9 cellular contexts compared by ENCODE assay signal in the genomic region with DNA sequence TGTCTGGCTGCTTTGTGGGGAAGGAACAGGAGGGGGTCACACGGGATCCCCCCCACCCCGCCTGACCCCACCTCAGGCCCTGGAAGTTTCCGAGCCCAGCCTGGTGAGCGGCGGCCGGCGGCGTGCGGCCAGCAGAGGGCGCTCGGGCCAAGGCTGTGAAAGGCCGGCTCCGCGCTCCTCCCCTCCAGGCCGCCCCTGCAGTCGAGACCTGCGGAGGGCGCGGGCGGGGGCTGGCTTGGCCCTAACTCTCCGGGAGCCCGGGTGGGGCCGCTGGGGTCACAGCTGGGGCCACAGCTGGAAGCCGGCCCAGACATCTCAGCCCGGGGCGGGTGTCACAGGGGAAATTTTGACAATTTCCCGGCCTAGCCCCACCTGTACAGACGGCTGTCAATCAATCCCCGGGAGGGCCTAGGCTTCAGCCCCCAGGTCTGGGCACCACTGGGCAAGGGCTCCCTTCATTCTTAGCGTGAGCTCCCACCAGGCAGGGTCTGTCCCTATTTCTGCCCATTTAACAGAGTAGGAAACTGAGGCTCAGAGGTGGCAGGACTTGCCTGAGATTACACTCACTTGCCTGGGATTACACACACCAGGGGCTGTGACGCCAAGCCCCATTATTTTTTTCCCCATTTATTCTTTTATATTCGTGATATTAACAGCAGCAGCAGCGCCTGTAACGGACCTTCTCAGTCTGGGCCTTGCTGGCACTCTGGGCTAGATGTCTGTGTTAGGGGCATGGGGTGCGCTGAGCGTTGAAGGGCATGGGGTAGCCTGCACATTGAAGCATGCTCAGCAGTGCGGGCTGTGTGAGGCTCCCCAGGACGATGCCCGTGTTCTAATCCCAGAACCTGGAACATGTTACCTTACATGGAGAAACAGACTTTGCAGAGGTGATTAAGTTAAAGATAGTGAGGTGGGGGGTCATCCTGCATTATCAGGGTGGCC. TPM values are rescaled to one million over a fixed set of nuclear protein-coding genes. Genes with fewer than 3 reads are reported as not detected.
DNase-seq lines count a peak whose midpoint lies in the region; ATAC-seq, FAIRE-seq and TF ChIP-seq lines count a peak whose summit lies in the region.
"Had no signal": no experiment of that assay in that cellular context is flagged by ENCODE, and none has a peak within 500 bp of the region (broad histone marks: within the 10 kb centered on the region; RNA-seq: fewer than 3 reads in every experiment).

No MANE protein-coding gene starts in this region.

- no peaks in the 10 kb centered on the region for H3K36me3 Mint-ChIP-seq in activated CD4-positive, alpha-beta memory T cell treated with anti-CD3 and anti-CD28 coated beads for 36 hours
- no peaks in the 10 kb centered on the region for H3K36me3 Mint-ChIP-seq in memory B cell

- DNase-seq in COLO829 (ENCODE audit: low spot score) (peak; percentile 52), H54 (ENCODE audit: insufficient read length, low spot score) (peak; percentile 71), NCI-H345 treated with DMSO at 0.1 percent for 48 hours (lab: John Stamatoyannopoulos, UW; ENCODE audit: unreplicated experiment) (peak; percentile 17), ecto neural progenitor cell (ENCODE audit: low spot score) (peak; percentile 88), memory B cell (ENCODE audit: low spot score in 2 of 2) (peak; percentile 78 to 92), NCI-H2107 (lab: John Stamatoyannopoulos, UW) (no peak)
- peak; percentile 75 for DNase-seq in activated CD4-positive, alpha-beta memory T cell treated with anti-CD3 and anti-CD28 coated beads for 36 hours
- DNase-seq in stimulated activated CD8-positive, alpha-beta memory T cell treated with anti-CD3 and anti-CD28 coated beads, Interleukin-2, amount 100 ng/mL, for 48 hours (ENCODE audit: low read depth in 2 of 2) = peak; percentile 61 to 65

- H3K4me1 Mint-ChIP-seq in activated CD4-positive, alpha-beta memory T cell treated with anti-CD3 and anti-CD28 coated beads for 36 hours (ENCODE audit: low read depth) = peaks cover 2% of the 10 kb centered on the region
- peaks cover 15% of the 10 kb centered on the region for H3K4me1 Mint-ChIP-seq in memory B cell

- POLR2A ChIA-PET in activated CD4-positive, alpha-beta memory T cell treated with anti-CD3 and anti-CD28 coated beads for 36 hours (lab: Charles Lee) = interaction anchor here (1.0 kb wide), 1 partner anchor 22 kb away, joined by 4 read pairs; no protein-coding TSS in a partner anchor

- no peak overlapping the region for H3K4me3 Mint-ChIP-seq in activated CD4-positive, alpha-beta memory T cell treated with anti-CD3 and anti-CD28 coated beads for 36 hours
- H3K4me3 Mint-ChIP-seq in memory B cell = no peak overlapping the region
- H3K4me3 Mint-ChIP-seq: T-helper 1 cell treated with Interleukin-12 subunit alpha and Interleukin-12 subunit beta and Interleukin-4 antibody, amounts not matched to agents 30 μg/mL and 1 μg/mL, for 36 hours had no signal

- no peak for TF ChIP-seq POLR2A in H54 (IDR thresholded peaks at IDR 0.05; ENCODE audit: low read depth, low read length)

- peak; percentile 82 for ATAC-seq in memory B cell (ENCODE audit: low read depth)

- no peak for FAIRE-seq in H54 (lab: Jason Lieb, UNC)

- H3K9me3 Mint-ChIP-seq in activated CD4-positive, alpha-beta memory T cell treated with anti-CD3 and anti-CD28 coated beads for 36 hours = no peaks in the 10 kb centered on the region
- H3K9me3 Mint-ChIP-seq in memory B cell = no peaks in the 10 kb centered on the region
- H3K9me3 Mint-ChIP-seq: T-helper 1 cell treated with Interleukin-12 subunit alpha and Interleukin-12 subunit beta and Interleukin-4 antibody, amounts not matched to agents 30 μg/mL and 1 μg/mL, for 36 hours had no signal

- CTCF ChIA-PET in activated CD4-positive, alpha-beta memory T cell treated with anti-CD3 and anti-CD28 coated beads for 36 hours (lab: Charles Lee) = interaction anchor here (0.7 to 2.9 kb wide), 19 partner anchors 9 to 612 kb away, joined by 3 to 27 read pairs (median 6); a partner anchor contains a TSS

- intact Hi-C loops in activated CD4-positive, alpha-beta memory T cell treated with anti-CD3 and anti-CD28 coated beads for 36 hours (cut with micrococcal nuclease) = loop anchor here (1.0 to 10.0 kb wide), 5 partner anchors 57 to 610 kb away; no protein-coding TSS in a partner anchor

- H3K27me3 Mint-ChIP-seq in activated CD4-positive, alpha-beta memory T cell treated with anti-CD3 and anti-CD28 coated beads for 36 hours = peaks cover 5% of the 10 kb centered on the region
- peaks cover 4% of the 10 kb centered on the region for H3K27me3 Mint-ChIP-seq in memory B cell

- H3K27ac Mint-ChIP-seq in activated CD4-positive, alpha-beta memory T cell treated with anti-CD3 and anti-CD28 coated beads for 36 hours = no peak overlapping the region
- no peak overlapping the region for H3K27ac Mint-ChIP-seq in memory B cell
- H3K27ac Mint-ChIP-seq: T-helper 1 cell treated with Interleukin-12 subunit alpha and Interleukin-12 subunit beta and Interleukin-4 antibody, amounts not matched to agents 30 μg/mL and 1 μg/mL, for 36 hours had no signal

RNA-seq across cellular contexts. Expression of a gene that starts 23.0 kb away (rescaled TPM):
- 1 to 10 TPM in 1 of 2 experiments, under 1 TPM in 1; 0.73 to 1.1 TPM for total RNA-seq in activated CD4-positive, alpha-beta memory T cell treated with anti-CD3 and anti-CD28 coated beads for 36 hours

RNA-seq across cellular contexts. Expression of a gene that starts 36.4 kb away (rescaled TPM):
- not detected for total RNA-seq in activated CD4-positive, alpha-beta memory T cell treated with anti-CD3 and anti-CD28 coated beads for 36 hours
